19 cellular contexts compared by ENCODE assay signal in the genomic region with DNA sequence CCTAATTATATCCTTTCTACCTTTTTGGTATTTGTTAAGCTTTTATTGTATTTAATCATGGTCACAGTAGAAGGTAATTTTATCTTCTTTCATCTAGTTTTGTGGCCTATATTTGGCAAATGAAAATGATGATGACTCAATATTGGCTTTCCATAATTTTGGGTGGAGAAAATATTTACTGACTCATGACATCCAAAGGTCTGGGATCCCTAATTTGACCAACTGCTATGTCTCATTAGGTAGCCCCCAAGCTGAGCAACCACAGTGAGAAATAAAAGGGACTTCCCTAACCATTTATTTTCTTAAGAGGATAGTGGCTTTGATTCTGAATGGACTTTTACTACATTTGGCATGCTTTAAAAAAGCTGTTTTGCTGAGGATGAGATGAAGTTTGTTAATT.
A peak's percentile ranks its signal among the peaks of the same experiment; 100 is the strongest.
DNase-seq lines count a peak whose midpoint lies in the region; ATAC-seq and FAIRE-seq lines count a peak whose summit lies in the region.
"Had no signal": no experiment of that assay in that cellular context is flagged by ENCODE, and none has a peak within 500 bp of the region (broad histone marks: within the 10 kb centered on the region; RNA-seq: fewer than 3 reads in every experiment).

No MANE protein-coding gene starts in this region.

- H3K4ac ChIP-seq in mesenchymal stem cell (ENCODE audit: low read depth in 1 of 2, low read length in 2 of 2), result no peak overlapping the region

- H3K27ac ChIP-seq in mesenchymal stem cell (ENCODE audit: low read length, poor library complexity, severe bottlenecking), result no peak overlapping the region
- H3K27ac ChIP-seq: PC-9, SJCRH30 had no signal

- H3K23ac ChIP-seq in mesenchymal stem cell (ENCODE audit: low read length in 2 of 2), result no peak overlapping the region

- no peak overlapping the region for H4K8ac ChIP-seq in mesenchymal stem cell (ENCODE audit: low read length)

- H3K27me3 ChIP-seq in mesenchymal stem cell (ENCODE audit: control insufficient read depth in 1 of 2, insufficient read depth in 1 of 2, low read length in 2 of 2), result no peaks in the 10 kb centered on the region
- H3K27me3 ChIP-seq: SJCRH30 had no signal

- no peaks in the 10 kb centered on the region for H3K4me1 ChIP-seq in mesenchymal stem cell (ENCODE audit: control insufficient read depth, insufficient read depth, low read depth, low read length)

- ATAC-seq in HG03196 (IDR thresholded peaks at IDR 0.05; ENCODE audit: unreplicated experiment), result no peak
- ATAC-seq: Right ventricle myocardium inferior, SK-N-SH treated with all-trans-retinoic acid at 6 μM for 48 hours had no signal

- DNase-seq in NCI-H2196 treated with DMSO at 0.1 percent for 48 hours (lab: John Stamatoyannopoulos, UW; ENCODE audit: unreplicated experiment) (peak; percentile 37), NCI-H2196 (lab: John Stamatoyannopoulos, UW; ENCODE audit: unreplicated experiment) (no peak), NCI-H2081 (lab: John Stamatoyannopoulos, UW) (peak; percentile 91 to 99), SW480 (ENCODE audit: low spot score) (peak; percentile 1), mesenchymal stem cell (no peak), urothelium cell line (ENCODE audit: low spot score) (no peak), epidermal melanocyte (ENCODE audit: insufficient read length, low spot score) (no peak)
- DNase-seq: 8988T; IMR-90; KG1; NCI-H510A treated with DMSO at 0.1 percent for 48 hours; NK-92 treated with Interleukin-12 subunit alpha and Interleukin-12 subunit beta, amount 100 ng/mL, for 24 hours; PC-9; SJCRH30 had no signal

- no peak overlapping the region for H2BK12ac ChIP-seq in mesenchymal stem cell (ENCODE audit: low read length in 2 of 2)

- no peaks in the 10 kb centered on the region for H3K79me1 ChIP-seq in mesenchymal stem cell (replicated peaks; ENCODE audit: low read length, poor library complexity, severe bottlenecking)

- no peak overlapping the region for H2BK15ac ChIP-seq in mesenchymal stem cell (ENCODE audit: low read depth, poor library complexity, severe bottlenecking)

- H3K36me3 ChIP-seq in mesenchymal stem cell (ENCODE audit: control insufficient read depth in 1 of 2, insufficient read depth in 2 of 2, low read depth in 1 of 2, low read length in 2 of 2), result no peaks in the 10 kb centered on the region
- H3K36me3 ChIP-seq: SJCRH30 had no signal

- no peak overlapping the region for H3K4me2 ChIP-seq in mesenchymal stem cell (ENCODE audit: low read length, poor library complexity, severe bottlenecking)
- H3K4me2 ChIP-seq: PC-9 had no signal

- no peak overlapping the region for H3K4me3 ChIP-seq in mesenchymal stem cell (ENCODE audit: insufficient read depth in 1 of 2, low read depth in 1 of 2, low read length in 2 of 2)
- H3K4me3 ChIP-seq: PC-9, SJCRH30 had no signal

- no peak overlapping the region for H2BK120ac ChIP-seq in mesenchymal stem cell (ENCODE audit: low read depth, low read length)

- no peaks in the 10 kb centered on the region for H3K9me3 ChIP-seq in mesenchymal stem cell (ENCODE audit: control insufficient read depth, low read length)
- H3K9me3 ChIP-seq: SJCRH30 had no signal

- H4K91ac ChIP-seq in mesenchymal stem cell (ENCODE audit: low read length), result no peak overlapping the region

- no peak overlapping the region for H2AFZ ChIP-seq in mesenchymal stem cell (ENCODE audit: low read depth, low read length)
- H2AFZ ChIP-seq: PC-9 had no signal

- no peak overlapping the region for H2AK5ac ChIP-seq in mesenchymal stem cell (ENCODE audit: low read length, severe bottlenecking)

- FAIRE-seq in urothelium cell line (lab: Jason Lieb, UNC), result no peak
- FAIRE-seq: GM18507, H54 had no signal

- no peak overlapping the region for H3K18ac ChIP-seq in mesenchymal stem cell (ENCODE audit: low read depth in 1 of 2, low read length in 2 of 2)

- H3K9ac ChIP-seq in mesenchymal stem cell (ENCODE audit: low read length), result peak overlapping the region; percentile 23

- no peak overlapping the region for H3K14ac ChIP-seq in mesenchymal stem cell (ENCODE audit: low read length in 2 of 2)

- no peak overlapping the region for H2BK5ac ChIP-seq in mesenchymal stem cell (ENCODE audit: low read depth, low read length, poor library complexity, severe bottlenecking)

Comparison
In these comparisons a context has a peak if more than half of its experiments do, and no peak if none do; other contexts are left out.
1. DNase-seq: peak in NCI-H2196 treated with DMSO at 0.1 percent for 48 hours (single experiment), NCI-H2081 (2 of 2) and SW480 (single experiment); none in NCI-H2196 (single experiment), mesenchymal stem cell (single experiment), urothelium cell line (single experiment) and epidermal melanocyte (single experiment).